Comparison of ENCODE assay signal across 9 cellular contexts in the genomic region with DNA sequence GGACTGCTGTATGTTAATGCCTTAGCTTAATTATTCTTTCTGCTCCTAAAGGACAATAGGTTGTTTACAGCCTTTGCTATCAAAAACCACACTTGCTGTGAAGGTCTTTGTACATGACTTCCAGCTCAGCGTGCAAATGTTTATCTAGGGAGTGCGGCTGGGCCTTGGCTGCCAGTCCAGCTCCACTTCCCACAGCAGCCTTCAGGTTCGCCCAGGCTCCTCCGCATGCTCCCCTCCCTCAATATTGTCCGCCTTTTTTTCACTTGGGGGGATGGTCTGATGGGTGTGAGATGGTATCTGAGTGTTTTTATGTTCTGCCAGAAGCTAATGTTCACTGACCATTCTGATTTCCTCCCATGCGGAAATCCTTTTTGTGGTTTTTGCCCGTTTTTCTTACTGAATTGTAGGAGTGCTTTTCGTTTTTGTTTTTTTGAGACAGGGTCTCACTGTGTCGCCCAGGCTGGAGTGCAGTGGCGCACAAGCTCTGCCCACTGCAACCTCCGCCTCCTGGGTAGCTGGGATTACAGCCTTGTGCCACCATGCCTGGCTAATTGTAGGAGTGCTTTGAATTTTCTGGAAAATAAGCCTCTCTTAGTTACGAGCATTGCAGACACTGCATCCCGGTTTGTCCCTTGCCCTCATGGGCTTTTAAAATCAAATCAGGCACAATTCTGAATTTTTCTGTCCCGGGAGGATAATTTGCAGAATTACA. TPM values are rescaled to one million over a fixed set of nuclear protein-coding genes. Genes with fewer than 3 reads are reported as not detected.
DNase-seq lines count a peak whose midpoint lies in the region; ATAC-seq and TF ChIP-seq lines count a peak whose summit lies in the region.
"Had no signal": no experiment of that assay in that cellular context is flagged by ENCODE, and none has a peak within 500 bp of the region (broad histone marks: within the 10 kb centered on the region; RNA-seq: fewer than 3 reads in every experiment).

No MANE protein-coding gene starts in this region.

- H3K9me3 ChIP-seq in breast epithelium (no peaks in the 10 kb centered on the region), right lobe of liver (no peaks in the 10 kb centered on the region), thyroid gland (no peaks in the 10 kb centered on the region)

- H3K4me1 ChIP-seq in breast epithelium = peaks cover 6 to 27% of the 10 kb centered on the region in 2 donors
- peaks cover 0 to 71% (median 35%) of the 10 kb centered on the region in 4 donors for H3K4me1 ChIP-seq in right lobe of liver
- H3K4me1 ChIP-seq in thyroid gland = peaks cover 62 to 68% of the 10 kb centered on the region in 2 donors

- peak; percentile 52 to 66 (median 58) for ATAC-seq in right lobe of liver

- H3K36me3 ChIP-seq in breast epithelium (no peaks in the 10 kb centered on the region), right lobe of liver (no peaks in the 10 kb centered on the region), thyroid gland (no peaks in the 10 kb centered on the region)

- H3K4me3 ChIP-seq in breast epithelium = peak overlapping the region in 2 of 3 donors; percentile 18 to 49
- no peak overlapping the region for H3K4me3 ChIP-seq in right lobe of liver
- no peak overlapping the region for H3K4me3 ChIP-seq in thyroid gland (replicated peaks in 1 of 3)

- 26% methylated on average over 13 of the region's 14 CpGs for whole genome bisulfite sequencing in right lobe of liver (ENCODE audit: insufficient coverage, low coverage, low lambda C conversion rate, missing lambda C conversion rate)
- WGBS in thyroid gland, 2 donors = 15 to 17% methylated on average over 14 of the region's 14 CpGs

- DNase-seq in NCI-H2081 (lab: John Stamatoyannopoulos, UW) = peak; percentile 72 to 92
- DNase-seq in breast epithelium (ENCODE audit: low spot score in 2 of 2) = no peak
- peak in 2 of 3 donors; percentile 60 to 68 for DNase-seq in right lobe of liver
- peak; percentile 68 to 75 for DNase-seq in thyroid gland
- DNase-seq in AG20443 (ENCODE audit: low spot score) = no peak
- DNase-seq in DMS114 treated with DMSO at 0.1 percent for 48 hours (lab: John Stamatoyannopoulos, UW; ENCODE audit: unreplicated experiment) = no peak
- DNase-seq in islet precursor cell = no peak
- no peak for DNase-seq in T-helper 1 cell
- DNase-seq: stimulated activated CD4-positive, alpha-beta T cell treated with anti-CD3 and anti-CD28 coated beads, Interleukin-2, amount 100 ng/mL, for 48 hours had no signal

- no peak for TF ChIP-seq CTCF in breast epithelium (IDR thresholded peaks at IDR 0.05)
- no peak for TF ChIP-seq CTCF in right lobe of liver (IDR thresholded peaks at IDR 0.05)
- TF ChIP-seq CTCF in thyroid gland (IDR thresholded peaks at IDR 0.05) = no peak

- no peak for TF ChIP-seq POLR2A in breast epithelium (IDR thresholded peaks at IDR 0.05)
- no peak for TF ChIP-seq POLR2A in right lobe of liver (IDR thresholded peaks at IDR 0.05)
- TF ChIP-seq POLR2A in thyroid gland (IDR thresholded peaks at IDR 0.05) = peak in 1 of 2 donors; percentile 21

- intact Hi-C loops in breast epithelium (cut with DNase I; ENCODE audit: low total_unique reads) (no loop called here), right lobe of liver (cut with DNase I) (no loop called here), thyroid gland (cut with DNase I) (loop anchor here (5.0 kb wide), 1 partner anchor 33 kb away; no protein-coding TSS in a partner anchor)

- H3K27ac ChIP-seq in breast epithelium = peak overlapping the region; percentile 82 to 89
- peak overlapping the region; percentile 76 to 93 (median 88) for H3K27ac ChIP-seq in right lobe of liver
- H3K27ac ChIP-seq in thyroid gland = peak overlapping the region; percentile 87 to 93 (median 88)

- H3K27me3 ChIP-seq in breast epithelium (no peaks in the 10 kb centered on the region), right lobe of liver (no peaks in the 10 kb centered on the region), thyroid gland (no peaks in the 10 kb centered on the region)

RNA-seq across cellular contexts. Expression of a gene that starts 28.8 kb away (rescaled TPM):
- total RNA-seq in breast epithelium = 10 to 100 TPM; 28.5 to 73.6 (median 44.2) TPM
- total RNA-seq in right lobe of liver = 10 to 100 TPM; 18.8 to 30.4 (median 26.3) TPM
- total RNA-seq in thyroid gland = 10 to 100 TPM; 36.9 to 64.6 (median 47.9) TPM

Comparison
In these comparisons a context has a peak if more than half of its experiments do, and no peak if none do; other contexts are left out.
1. DNase-seq: peak in NCI-H2081 (2 of 2), right lobe of liver (2 of 3) and thyroid gland (2 of 2); none in breast epithelium (0 of 2), AG20443 (single experiment), DMS114 treated with DMSO at 0.1 percent for 48 hours (single experiment), islet precursor cell (single experiment) and T-helper 1 cell (0 of 5).
2. H3K4me3 ChIP-seq: peak in breast epithelium (2 of 3); none in right lobe of liver (0 of 3) and thyroid gland (0 of 3).
3. Peak in every context shown above with its lines, with median percentiles within 50 percentile points of each other: H3K27ac ChIP-seq.